ENCODE assay signal across 11 cellular contexts in genomic region chr12:25713264-25713663, GRCh38.
DNase-seq lines count a peak whose midpoint lies in the region; ATAC-seq lines count a peak whose summit lies in the region.
"Had no signal": no experiment of that assay in that cellular context is flagged by ENCODE, and none has a peak within 500 bp of the region (broad histone marks: within the 10 kb centered on the region; RNA-seq: fewer than 3 reads in every experiment).

No MANE protein-coding gene starts in this region.

- no peaks in the 10 kb centered on the region for H3K9me3 ChIP-seq in naive thymus-derived CD4-positive, alpha-beta T cell (ENCODE audit: control insufficient read depth in 2 of 3, low read length in 3 of 3)
- no peaks in the 10 kb centered on the region for H3K9me3 ChIP-seq in CD4-positive, alpha-beta memory T cell (ENCODE audit: control insufficient read depth in 1 of 2, low read length in 2 of 2)

- peaks cover 4% of the 10 kb centered on the region for H3K9me3 Mint-ChIP-seq in stimulated activated effector memory CD8-positive, alpha-beta T cell treated with anti-CD3 and anti-CD28 coated beads, Interleukin-12 subunit alpha, Interleukin-12 subunit beta, amount 100 ng/mL, for 72 hours
- peaks cover 0 to 25% (median 2%) of the 10 kb centered on the region in 11 donors for H3K9me3 Mint-ChIP-seq in naive thymus-derived CD4-positive, alpha-beta T cell
- peaks cover 0 to 4% (median under 1%) of the 10 kb centered on the region in 8 donors for H3K9me3 Mint-ChIP-seq in CD4-positive, alpha-beta memory T cell

- DNase-seq in stimulated activated effector memory CD8-positive, alpha-beta T cell treated with anti-CD3 and anti-CD28 coated beads, Interleukin-12 subunit alpha, Interleukin-12 subunit beta, amount 100 ng/mL, for 72 hours (ENCODE audit: low spot score in 2 of 2), result no peak
- DNase-seq in naive thymus-derived CD4-positive, alpha-beta T cell, result no peak
- no peak for DNase-seq in DMS 273 (lab: John Stamatoyannopoulos, UW; ENCODE audit: unreplicated experiment)
- no peak for DNase-seq in CD4-positive, alpha-beta memory T cell
- DNase-seq: activated CD8-positive, alpha-beta memory T cell treated with anti-CD3 and anti-CD28 coated beads, Interleukin-2, amount 10 ng/mL, durations not matched to agents 7 days and 5 days; aorta; GM23248; T-helper 1 cell had no signal

- POLR2A ChIA-PET in naive thymus-derived CD4-positive, alpha-beta T cell (lab: Charles Lee), result no interaction called here
- POLR2A ChIA-PET in CD4-positive, alpha-beta memory T cell (lab: Charles Lee; ENCODE audit: partially characterized antibody), result no interaction called here

- H3K27ac ChIP-seq in naive thymus-derived CD4-positive, alpha-beta T cell (ENCODE audit: low read depth, low read length), result no peak overlapping the region
- H3K27ac ChIP-seq in CD4-positive, alpha-beta memory T cell (ENCODE audit: low read depth, low read length), result no peak overlapping the region
- H3K27ac ChIP-seq: GM23248 had no signal

- no peak overlapping the region for H3K4me3 ChIP-seq in naive thymus-derived CD4-positive, alpha-beta T cell (ENCODE audit: low read length)
- H3K4me3 ChIP-seq in CD4-positive, alpha-beta memory T cell (ENCODE audit: low read length in 2 of 2), result no peak overlapping the region
- H3K4me3 ChIP-seq: GM23248 had no signal

- H3K4me1 Mint-ChIP-seq in stimulated activated effector memory CD8-positive, alpha-beta T cell treated with anti-CD3 and anti-CD28 coated beads, Interleukin-12 subunit alpha, Interleukin-12 subunit beta, amount 100 ng/mL, for 72 hours, result no peaks in the 10 kb centered on the region
- peaks cover 0 to 16% (median 10%) of the 10 kb centered on the region in 7 donors for H3K4me1 Mint-ChIP-seq in naive thymus-derived CD4-positive, alpha-beta T cell
- peaks cover 0 to 3% (median 0%) of the 10 kb centered on the region in 4 donors for H3K4me1 Mint-ChIP-seq in CD4-positive, alpha-beta memory T cell

- no peaks in the 10 kb centered on the region for H3K36me3 ChIP-seq in naive thymus-derived CD4-positive, alpha-beta T cell (ENCODE audit: control insufficient read depth in 2 of 3, insufficient read depth in 3 of 3, low read length in 3 of 3)
- H3K36me3 ChIP-seq in CD4-positive, alpha-beta memory T cell (ENCODE audit: insufficient read depth, low read length), result no peaks in the 10 kb centered on the region

- intact Hi-C loops in naive thymus-derived CD4-positive, alpha-beta T cell (cut with micrococcal nuclease), result no loop called here
- intact Hi-C loops in CD4-positive, alpha-beta memory T cell (cut with micrococcal nuclease), result no loop called here

- ATAC-seq in GM19023 (IDR thresholded peaks at IDR 0.05; ENCODE audit: unreplicated experiment) (peak; percentile 99), GM21619 (IDR thresholded peaks at IDR 0.05; ENCODE audit: unreplicated experiment) (peak; percentile 99), HG03108 (IDR thresholded peaks at IDR 0.05; ENCODE audit: unreplicated experiment) (peak; percentile 98)
- ATAC-seq in stimulated activated effector memory CD8-positive, alpha-beta T cell treated with anti-CD3 and anti-CD28 coated beads, Interleukin-12 subunit alpha, Interleukin-12 subunit beta, amount 100 ng/mL, for 72 hours, result peak; percentile 19
- no peak for ATAC-seq in naive thymus-derived CD4-positive, alpha-beta T cell
- ATAC-seq: activated CD8-positive, alpha-beta memory T cell treated with anti-CD3 and anti-CD28 coated beads, Interleukin-2, amount 10 ng/mL, durations not matched to agents 7 days and 5 days had no signal

- no peaks in the 10 kb centered on the region for H3K36me3 Mint-ChIP-seq in stimulated activated effector memory CD8-positive, alpha-beta T cell treated with anti-CD3 and anti-CD28 coated beads, Interleukin-12 subunit alpha, Interleukin-12 subunit beta, amount 100 ng/mL, for 72 hours
- H3K36me3 Mint-ChIP-seq in naive thymus-derived CD4-positive, alpha-beta T cell, result peaks cover 0 to 11% (median 0%) of the 10 kb centered on the region in 5 donors
- no peaks in the 10 kb centered on the region for H3K36me3 Mint-ChIP-seq in CD4-positive, alpha-beta memory T cell

- no peak overlapping the region for H3K27ac Mint-ChIP-seq in stimulated activated effector memory CD8-positive, alpha-beta T cell treated with anti-CD3 and anti-CD28 coated beads, Interleukin-12 subunit alpha, Interleukin-12 subunit beta, amount 100 ng/mL, for 72 hours
- H3K27ac Mint-ChIP-seq in naive thymus-derived CD4-positive, alpha-beta T cell, result no peak overlapping the region
- no peak overlapping the region for H3K27ac Mint-ChIP-seq in CD4-positive, alpha-beta memory T cell
- H3K27ac Mint-ChIP-seq: activated CD8-positive, alpha-beta memory T cell treated with anti-CD3 and anti-CD28 coated beads, Interleukin-2, amount 10 ng/mL, durations not matched to agents 7 days and 5 days had no signal

- CTCF ChIA-PET in naive thymus-derived CD4-positive, alpha-beta T cell (lab: Charles Lee), result no interaction called here
- CTCF ChIA-PET in CD4-positive, alpha-beta memory T cell (lab: Charles Lee; ENCODE audit: partially characterized antibody), result no interaction called here

- H3K27me3 ChIP-seq in naive thymus-derived CD4-positive, alpha-beta T cell (ENCODE audit: control insufficient read depth in 2 of 2, insufficient read depth in 2 of 2, low read length in 2 of 2), result no peaks in the 10 kb centered on the region
- H3K27me3 ChIP-seq in CD4-positive, alpha-beta memory T cell (ENCODE audit: insufficient read depth, low read length), result no peaks in the 10 kb centered on the region

- H3K4me3 Mint-ChIP-seq in stimulated activated effector memory CD8-positive, alpha-beta T cell treated with anti-CD3 and anti-CD28 coated beads, Interleukin-12 subunit alpha, Interleukin-12 subunit beta, amount 100 ng/mL, for 72 hours, result no peak overlapping the region
- H3K4me3 Mint-ChIP-seq in naive thymus-derived CD4-positive, alpha-beta T cell, result no peak overlapping the region
- H3K4me3 Mint-ChIP-seq in CD4-positive, alpha-beta memory T cell, result no peak overlapping the region
- H3K4me3 Mint-ChIP-seq: activated CD8-positive, alpha-beta memory T cell treated with anti-CD3 and anti-CD28 coated beads, Interleukin-2, amount 10 ng/mL, durations not matched to agents 7 days and 5 days had no signal

- peaks cover 0 to 3% (median under 1%) of the 10 kb centered on the region in 5 donors for H3K27me3 Mint-ChIP-seq in naive thymus-derived CD4-positive, alpha-beta T cell
- H3K27me3 Mint-ChIP-seq in CD4-positive, alpha-beta memory T cell, result no peaks in the 10 kb centered on the region

- H3K4me1 ChIP-seq in naive thymus-derived CD4-positive, alpha-beta T cell (ENCODE audit: control insufficient read depth in 2 of 2, insufficient read depth in 2 of 2, low read length in 2 of 2), result no peaks in the 10 kb centered on the region
- H3K4me1 ChIP-seq in CD4-positive, alpha-beta memory T cell (ENCODE audit: insufficient read depth, low read length), result no peaks in the 10 kb centered on the region
